21 cellular contexts compared by ENCODE assay signal in genomic region chr10:13743963-13744362, GRCh38.
DNase-seq lines count a peak whose midpoint lies in the region; ATAC-seq and TF ChIP-seq lines count a peak whose summit lies in the region.
"Had no signal": no experiment of that assay in that cellular context is flagged by ENCODE, and none has a peak within 500 bp of the region (broad histone marks: within the 10 kb centered on the region; RNA-seq: fewer than 3 reads in every experiment).

No MANE protein-coding gene starts in this region.

- H3K9ac ChIP-seq in BLaER1, result no peak overlapping the region
- H3K9ac ChIP-seq: GM23248 had no signal

- H3K36me3 ChIP-seq in BLaER1 (no peaks in the 10 kb centered on the region), breast epithelium (no peaks in the 10 kb centered on the region)
- H3K36me3 ChIP-seq: BE2C had no signal

- no peaks in the 10 kb centered on the region for H4K20me1 ChIP-seq in BLaER1

- peaks cover 30% of the 10 kb centered on the region for H3K4me1 ChIP-seq in BLaER1
- H3K4me1 ChIP-seq in foreskin keratinocyte, result no peaks in the 10 kb centered on the region
- H3K4me1 ChIP-seq in breast epithelium, result no peaks in the 10 kb centered on the region
- H3K4me1 ChIP-seq: BE2C had no signal

- H3K4me3 ChIP-seq in BLaER1 (no peak overlapping the region), breast epithelium (no peak overlapping the region)
- H3K4me3 ChIP-seq: GM23248 had no signal

- ATAC-seq in HG03175 (IDR thresholded peaks at IDR 0.05; ENCODE audit: unreplicated experiment), result peak; percentile 8
- ATAC-seq in foreskin keratinocyte, result no peak
- no peak for ATAC-seq in HG03565 (IDR thresholded peaks at IDR 0.05; ENCODE audit: unreplicated experiment)
- ATAC-seq: HCT116, HepG2, PC-3 had no signal

- TF ChIP-seq CTCF in foreskin keratinocyte (conservative IDR thresholded peaks at IDR 0.05), result no peak
- no peak for TF ChIP-seq CTCF in breast epithelium (IDR thresholded peaks at IDR 0.05)

- DNase-seq in myocyte (ENCODE audit: low read depth) (peak; percentile 70), foreskin keratinocyte (no peak), breast epithelium (ENCODE audit: low spot score in 2 of 2) (no peak)
- no peak for DNase-seq in activated naive CD4-positive, alpha-beta T cell treated with Interleukin-2 at 50 U/mL for 16 hours
- DNase-seq: BE2C; CD4-positive, alpha-beta memory T cell; GM23248; KBM-7; NCI-H1417; NCI-H187 treated with DMSO at 0.1 percent for 48 hours; NCI-H226; NCI-H524; NCI-H82; PC-3; RPMI8226 had no signal

- H3K27me3 ChIP-seq in BLaER1, result no peaks in the 10 kb centered on the region
- no peaks in the 10 kb centered on the region for H3K27me3 ChIP-seq in foreskin keratinocyte
- no peaks in the 10 kb centered on the region for H3K27me3 ChIP-seq in breast epithelium

- H3K27ac ChIP-seq in BLaER1 (peak overlapping the region; percentile 58; the same call in 1 of the 2 replicates), angular gyrus (ENCODE audit: low read depth, low read length) (peak overlapping the region; percentile 1), foreskin keratinocyte (no peak overlapping the region), breast epithelium (no peak overlapping the region)
- H3K27ac ChIP-seq: GM23248 had no signal

- intact Hi-C loops in breast epithelium (cut with DNase I; ENCODE audit: low total_unique reads), result no loop called here

- peak overlapping the region; percentile 83 for H3K4me2 ChIP-seq in BLaER1

- H3K9me3 ChIP-seq in BLaER1 (no peaks in the 10 kb centered on the region), breast epithelium (no peaks in the 10 kb centered on the region)
- H3K9me3 ChIP-seq: BE2C had no signal

- TF ChIP-seq POLR2A in breast epithelium (IDR thresholded peaks at IDR 0.05), result no peak

Comparison
In these comparisons a context has a peak if more than half of its experiments do, and no peak if none do; other contexts are left out.
1. H3K27ac ChIP-seq: peak in BLaER1 (single experiment) and angular gyrus (single experiment); none in foreskin keratinocyte (single experiment) and breast epithelium (0 of 2).